In the genomic region with DNA sequence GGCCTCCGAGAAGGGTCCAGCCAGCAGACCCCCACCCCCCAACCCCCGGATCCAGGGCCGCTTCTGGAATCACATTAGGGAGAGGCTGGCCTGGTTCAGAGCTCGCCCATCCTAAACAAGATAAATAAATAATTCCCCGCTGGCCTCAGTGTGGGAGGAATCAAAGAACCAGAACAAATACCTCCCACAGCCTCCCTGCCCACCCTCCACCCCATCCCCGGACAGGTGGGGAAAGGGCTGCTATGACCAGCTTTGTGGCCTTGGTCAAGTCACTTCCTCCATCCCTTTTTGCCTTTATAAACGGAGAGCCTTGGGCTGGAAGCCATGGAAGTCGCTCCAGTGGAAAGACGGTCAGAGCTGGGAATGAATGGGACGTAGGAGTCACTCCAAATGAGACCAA, we compare ENCODE assay signal across 15 cellular contexts.
A peak's percentile ranks its signal among the peaks of the same experiment; 100 is the strongest.
DNase-seq lines count a peak whose midpoint lies in the region; ATAC-seq and TF ChIP-seq lines count a peak whose summit lies in the region.
"Had no signal": no experiment of that assay in that cellular context is flagged by ENCODE, and none has a peak within 500 bp of the region (broad histone marks: within the 10 kb centered on the region; RNA-seq: fewer than 3 reads in every experiment).

No MANE protein-coding gene starts in this region.

- H3K27me3 Mint-ChIP-seq in activated naive CD4-positive, alpha-beta T cell treated with anti-CD3 and anti-CD28 coated beads, Interleukin-2, amount 50 U/mL, for 24 hours, result peaks cover 71% of the 10 kb centered on the region
- H3K27me3 Mint-ChIP-seq in activated T-helper 17 cell treated with anti-CD3 and anti-CD28 coated beads, Interleukin-2, amount 50 U/mL, for 72 hours, result peaks cover 74% of the 10 kb centered on the region
- H3K27me3 Mint-ChIP-seq in glutamatergic neuron (ENCODE audit: unreplicated experiment), result peaks cover 43% of the 10 kb centered on the region

- H3K36me3 Mint-ChIP-seq in activated naive CD4-positive, alpha-beta T cell treated with anti-CD3 and anti-CD28 coated beads, Interleukin-2, amount 50 U/mL, for 24 hours, result no peaks in the 10 kb centered on the region
- H3K36me3 Mint-ChIP-seq in activated T-helper 17 cell treated with anti-CD3 and anti-CD28 coated beads, Interleukin-2, amount 50 U/mL, for 72 hours (ENCODE audit: low read depth), result peaks cover 12% of the 10 kb centered on the region
- peaks cover 6% of the 10 kb centered on the region for H3K36me3 Mint-ChIP-seq in glutamatergic neuron (ENCODE audit: unreplicated experiment)

- peak overlapping the region; percentile 36 for H3K27ac Mint-ChIP-seq in activated naive CD4-positive, alpha-beta T cell treated with anti-CD3 and anti-CD28 coated beads, Interleukin-2, amount 50 U/mL, for 24 hours
- no peak overlapping the region for H3K27ac Mint-ChIP-seq in activated T-helper 17 cell treated with anti-CD3 and anti-CD28 coated beads, Interleukin-2, amount 50 U/mL, for 72 hours
- peak overlapping the region; percentile 57 for H3K27ac Mint-ChIP-seq in glutamatergic neuron (ENCODE audit: unreplicated experiment)

- DNase-seq in activated naive CD4-positive, alpha-beta T cell treated with Interleukin-2 at 50 U/mL for 16 hours, result no peak
- DNase-seq in glutamatergic neuron (no peak), iPS-NIHi11 (ENCODE audit: low spot score) (no peak)
- DNase-seq: 8988T, KBM-7, NCI-H1092, NCI-H1694 treated with DMSO at 0.1 percent for 48 hours, NCI-H774 had no signal

- no peak overlapping the region for H3K4me3 Mint-ChIP-seq in activated naive CD4-positive, alpha-beta T cell treated with anti-CD3 and anti-CD28 coated beads, Interleukin-2, amount 50 U/mL, for 24 hours
- peak overlapping the region; percentile 15 for H3K4me3 Mint-ChIP-seq in activated T-helper 17 cell treated with anti-CD3 and anti-CD28 coated beads, Interleukin-2, amount 50 U/mL, for 72 hours
- peak overlapping the region; percentile 33 for H3K4me3 Mint-ChIP-seq in glutamatergic neuron (ENCODE audit: unreplicated experiment)

- no peak for ATAC-seq in activated T-helper 17 cell treated with anti-CD3 and anti-CD28 coated beads, Interleukin-2, amount 50 U/mL, for 72 hours (replicated peaks)
- no peak for ATAC-seq in GM18505 (IDR thresholded peaks at IDR 0.05; ENCODE audit: unreplicated experiment)
- ATAC-seq in HG02973 (IDR thresholded peaks at IDR 0.05; ENCODE audit: unreplicated experiment), result no peak
- ATAC-seq: Right ventricle myocardium inferior had no signal

- no peak for TF ChIP-seq POLR2A in GM18505 (IDR thresholded peaks at IDR 0.05; ENCODE audit: borderline replicate concordance, extremely low read depth, insufficient read depth, insufficient read length)

- TF ChIP-seq CTCF in glutamatergic neuron (IDR thresholded peaks at IDR 0.05; ENCODE audit: partially characterized antibody, unreplicated experiment), result no peak

- no peaks in the 10 kb centered on the region for H3K9me3 Mint-ChIP-seq in activated naive CD4-positive, alpha-beta T cell treated with anti-CD3 and anti-CD28 coated beads, Interleukin-2, amount 50 U/mL, for 24 hours
- H3K9me3 Mint-ChIP-seq in activated T-helper 17 cell treated with anti-CD3 and anti-CD28 coated beads, Interleukin-2, amount 50 U/mL, for 72 hours, result no peaks in the 10 kb centered on the region
- peaks cover 12% of the 10 kb centered on the region for H3K9me3 Mint-ChIP-seq in glutamatergic neuron (ENCODE audit: unreplicated experiment)

- H3K27ac ChIP-seq in temporal lobe (ENCODE audit: low read depth, low read length), result peak overlapping the region; percentile 56
- H3K27ac ChIP-seq: SK-N-MC had no signal

- peaks cover 28% of the 10 kb centered on the region for H3K4me1 Mint-ChIP-seq in activated naive CD4-positive, alpha-beta T cell treated with anti-CD3 and anti-CD28 coated beads, Interleukin-2, amount 50 U/mL, for 24 hours
- H3K4me1 Mint-ChIP-seq in activated T-helper 17 cell treated with anti-CD3 and anti-CD28 coated beads, Interleukin-2, amount 50 U/mL, for 72 hours, result peaks cover 28% of the 10 kb centered on the region
- peaks cover 30% of the 10 kb centered on the region for H3K4me1 Mint-ChIP-seq in glutamatergic neuron (ENCODE audit: low read depth, unreplicated experiment)
